26 cellular contexts compared by ENCODE assay signal in genomic region chr2:33289961-33290360, GRCh38.
A peak's percentile ranks its signal among the peaks of the same experiment; 100 is the strongest.
DNase-seq lines count a peak whose midpoint lies in the region; ATAC-seq and TF ChIP-seq lines count a peak whose summit lies in the region.
"Had no signal": no experiment of that assay in that cellular context is flagged by ENCODE, and none has a peak within 500 bp of the region (broad histone marks: within the 10 kb centered on the region; RNA-seq: fewer than 3 reads in every experiment).

No MANE protein-coding gene starts in this region.

- CTCF ChIA-PET in SK-N-SH (lab: Yijun Ruan, JAX), result no interaction called here

- H3K4me3 ChIP-seq in SK-N-SH (ENCODE audit: low read depth in 2 of 2, low read length in 1 of 2) (no peak overlapping the region), mesenchymal stem cell (ENCODE audit: insufficient read depth in 1 of 2, low read depth in 1 of 2, low read length in 2 of 2) (no peak overlapping the region), transverse colon (no peak overlapping the region)
- H3K4me3 ChIP-seq: colonic mucosa, lower lobe of right lung, neural progenitor cell, SJCRH30, upper lobe of right lung had no signal

- peak overlapping the region; percentile 72 to 89; a peak in 3 of 4 replicates for H3K27ac ChIP-seq in SK-N-SH (ENCODE audit: low read depth in 2 of 2, low read length in 1 of 2)
- peak overlapping the region; percentile 62 for H3K27ac ChIP-seq in VCaP
- no peak overlapping the region for H3K27ac ChIP-seq in mesenchymal stem cell (ENCODE audit: low read length, poor library complexity, severe bottlenecking)
- peak overlapping the region in 3 of 4 donors; percentile 70 to 72 (median 72) for H3K27ac ChIP-seq in transverse colon
- H3K27ac ChIP-seq: colonic mucosa, HL-60, lower lobe of right lung, neural progenitor cell, SJCRH30, upper lobe of right lung had no signal

- H3K36me3 ChIP-seq in SK-N-SH (replicated peaks in 1 of 2; ENCODE audit: control insufficient read depth in 1 of 2, insufficient read depth in 2 of 2, low read length in 1 of 2) (peaks cover 8 to 46% of the 10 kb centered on the region in 2 experiments), mesenchymal stem cell (ENCODE audit: control insufficient read depth in 1 of 2, insufficient read depth in 2 of 2, low read depth in 1 of 2, low read length in 2 of 2) (peaks cover 0 to 29% of the 10 kb centered on the region in 2 experiments), transverse colon (no peaks in the 10 kb centered on the region)
- H3K36me3 ChIP-seq: colonic mucosa, lower lobe of right lung, neural progenitor cell, upper lobe of right lung had no signal

- H4K8ac ChIP-seq in mesenchymal stem cell (ENCODE audit: low read length), result no peak overlapping the region

- no peaks in the 10 kb centered on the region for H3K9me2 ChIP-seq in SK-N-SH

- no peak overlapping the region for H2BK15ac ChIP-seq in mesenchymal stem cell (ENCODE audit: low read depth, poor library complexity, severe bottlenecking)

- POLR2A ChIA-PET in SK-N-SH (lab: Yijun Ruan, JAX), result no interaction called here

- H3K9ac ChIP-seq in SK-N-SH (peak overlapping the region; percentile 37; the same call in 1 of the 2 replicates), mesenchymal stem cell (ENCODE audit: low read length) (no peak overlapping the region)
- H3K9ac ChIP-seq: neural progenitor cell had no signal

- H2BK5ac ChIP-seq in mesenchymal stem cell (ENCODE audit: low read depth, low read length, poor library complexity, severe bottlenecking), result no peak overlapping the region

- H3K4ac ChIP-seq in mesenchymal stem cell (ENCODE audit: low read depth in 1 of 2, low read length in 2 of 2), result peak overlapping the region in 1 of 2 experiments; percentile 92

- DNase-seq in SK-N-SH, result no peak
- DNase-seq in mesenchymal stem cell, result peak; percentile 23
- DNase-seq in transverse colon, result no peak
- DNase-seq in NCI-H1105 (lab: John Stamatoyannopoulos, UW), result no peak
- no peak for DNase-seq in activated naive CD8-positive, alpha-beta T cell treated with anti-CD3 and anti-CD28 coated beads for 36 hours
- DNase-seq: activated CD8-positive, alpha-beta T cell treated with anti-CD3 and anti-CD28 coated beads, Interleukin-2, amount 10 ng/mL, durations not matched to agents 7 days and 5 days; activated effector memory CD4-positive, alpha-beta T cell treated with anti-CD3 and anti-CD28 coated beads, Interleukin-2, amount 50 U/mL, for 16 hours; activated T-cell treated with anti-CD3 and anti-CD28 coated beads for 4 hours; colonic mucosa; DND-41; HCEC 1CT; lower lobe of right lung; NCI-H1092; NCI-H2029; NCI-H524 treated with DMSO at 0.1 percent for 48 hours; NK-92 treated with Interleukin-12 subunit alpha and Interleukin-12 subunit beta, amount 100 ng/mL, for 24 hours; SJCRH30; T-helper 1 cell; upper lobe of right lung had no signal

- no peaks in the 10 kb centered on the region for H3K4me1 Mint-ChIP-seq in activated naive CD8-positive, alpha-beta T cell treated with anti-CD3 and anti-CD28 coated beads for 36 hours
- H3K4me1 Mint-ChIP-seq: neural progenitor cell had no signal

- H3K18ac ChIP-seq in mesenchymal stem cell (ENCODE audit: low read depth in 1 of 2, low read length in 2 of 2), result peak overlapping the region in 1 of 2 experiments; percentile 78

- no peak for TF ChIP-seq CTCF in SK-N-SH (IDR thresholded peaks at IDR 0.05)
- TF ChIP-seq CTCF in VCaP (conservative IDR thresholded peaks at IDR 0.05), result no peak
- TF ChIP-seq CTCF in transverse colon (IDR thresholded peaks at IDR 0.05), result no peak

- no peaks in the 10 kb centered on the region for H3K79me1 ChIP-seq in mesenchymal stem cell (replicated peaks; ENCODE audit: low read length, poor library complexity, severe bottlenecking)

- no peaks in the 10 kb centered on the region for H3K9me3 Mint-ChIP-seq in activated naive CD8-positive, alpha-beta T cell treated with anti-CD3 and anti-CD28 coated beads for 36 hours
- H3K9me3 Mint-ChIP-seq: neural progenitor cell had no signal

- peak overlapping the region in 1 of 2 experiments; percentile 83 for H2BK12ac ChIP-seq in mesenchymal stem cell (ENCODE audit: low read length in 2 of 2)

- peak overlapping the region in 1 of 2 experiments; percentile 59 for H3K14ac ChIP-seq in mesenchymal stem cell (ENCODE audit: low read length in 2 of 2)

- TF ChIP-seq POLR2A in transverse colon (IDR thresholded peaks at IDR 0.05), result no peak

- TF ChIP-seq RAD21 in SK-N-SH (IDR thresholded peaks at IDR 0.05; ENCODE audit: low read length), result no peak

- H3F3A ChIP-seq in SK-N-SH (replicated peaks; ENCODE audit: insufficient read depth), result peaks cover 66% of the 10 kb centered on the region

- H3K27me3 Mint-ChIP-seq in activated naive CD8-positive, alpha-beta T cell treated with anti-CD3 and anti-CD28 coated beads for 36 hours, result peaks cover 19% of the 10 kb centered on the region

- 70% methylated on average over 4 of the region's 4 CpGs for WGBS in SK-N-SH (ENCODE audit: low lambda C conversion rate)
- WGBS in mesenchymal stem cell, result 56% methylated on average over 4 of the region's 4 CpGs
- WGBS in transverse colon (ENCODE audit: low coverage in 1 of 2), 2 donors, result 80 to 86% methylated on average over 4 of the region's 4 CpGs

- no peak overlapping the region for H3K27ac Mint-ChIP-seq in activated naive CD8-positive, alpha-beta T cell treated with anti-CD3 and anti-CD28 coated beads for 36 hours
- H3K27ac Mint-ChIP-seq: activated CD8-positive, alpha-beta T cell treated with anti-CD3 and anti-CD28 coated beads, Interleukin-2, amount 10 ng/mL, durations not matched to agents 7 days and 5 days; neural progenitor cell had no signal

- intact Hi-C loops in transverse colon (cut with DNase I; ENCODE audit: low total_unique reads), result no loop called here

- H2AFZ ChIP-seq in SK-N-SH (ENCODE audit: low read depth) (no peak overlapping the region), mesenchymal stem cell (ENCODE audit: low read depth, low read length) (no peak overlapping the region)
- H2AFZ ChIP-seq: neural progenitor cell had no signal

- H3K4me3 Mint-ChIP-seq in activated naive CD8-positive, alpha-beta T cell treated with anti-CD3 and anti-CD28 coated beads for 36 hours, result no peak overlapping the region
- H3K4me3 Mint-ChIP-seq: activated CD8-positive, alpha-beta T cell treated with anti-CD3 and anti-CD28 coated beads, Interleukin-2, amount 10 ng/mL, durations not matched to agents 7 days and 5 days; neural progenitor cell had no signal

- peaks cover 9% of the 10 kb centered on the region; the same call in 1 of the 2 replicates for H3K79me2 ChIP-seq in SK-N-SH (ENCODE audit: insufficient read depth)

- no peak overlapping the region for H4K91ac ChIP-seq in mesenchymal stem cell (ENCODE audit: low read length)

- ATAC-seq in SK-N-SH treated with all-trans-retinoic acid at 6 μM for 48 hours (no peak), HG02623 (IDR thresholded peaks at IDR 0.05; ENCODE audit: unreplicated experiment) (no peak)
- ATAC-seq: activated CD4-positive, CD25-positive, alpha-beta regulatory T cell treated with anti-CD3 and anti-CD28 coated beads, Interleukin-2, amount 50 U/mL, for 24 hours; activated CD8-positive, alpha-beta T cell treated with anti-CD3 and anti-CD28 coated beads, Interleukin-2, amount 10 ng/mL, durations not matched to agents 7 days and 5 days; HepG2; lower lobe of right lung; upper lobe of right lung had no signal

- H3K9me3 ChIP-seq in SK-N-SH, result no peaks in the 10 kb centered on the region
- H3K9me3 ChIP-seq in mesenchymal stem cell (ENCODE audit: control insufficient read depth, low read length), result no peaks in the 10 kb centered on the region
- H3K9me3 ChIP-seq in transverse colon, result no peaks in the 10 kb centered on the region
- H3K9me3 ChIP-seq: colonic mucosa, lower lobe of right lung, SJCRH30, upper lobe of right lung had no signal

- no peak for TF ChIP-seq EP300 in SK-N-SH (IDR thresholded peaks at IDR 0.05; ENCODE audit: borderline replicate concordance in 1 of 2, low read depth in 1 of 2, low read length in 1 of 2)
- no peak for TF ChIP-seq EP300 in transverse colon (IDR thresholded peaks at IDR 0.05; ENCODE audit: low read depth)

- no peak overlapping the region for H3K23ac ChIP-seq in mesenchymal stem cell (ENCODE audit: low read length in 2 of 2)

- no peaks in the 10 kb centered on the region for H3K27me3 ChIP-seq in SK-N-SH (ENCODE audit: insufficient read depth)
- H3K27me3 ChIP-seq in mesenchymal stem cell (ENCODE audit: control insufficient read depth in 1 of 2, insufficient read depth in 1 of 2, low read length in 2 of 2), result no peaks in the 10 kb centered on the region
- no peaks in the 10 kb centered on the region for H3K27me3 ChIP-seq in transverse colon
- H3K27me3 ChIP-seq: colonic mucosa, neural progenitor cell, SJCRH30, upper lobe of right lung had no signal

- H3K36me3 Mint-ChIP-seq in activated naive CD8-positive, alpha-beta T cell treated with anti-CD3 and anti-CD28 coated beads for 36 hours, result no peaks in the 10 kb centered on the region

- no peak overlapping the region for H2AK5ac ChIP-seq in mesenchymal stem cell (ENCODE audit: low read length, severe bottlenecking)

- H3K4me2 ChIP-seq in SK-N-SH (peak overlapping the region; percentile 59; the same call in 1 of the 2 replicates), mesenchymal stem cell (ENCODE audit: low read length, poor library complexity, severe bottlenecking) (no peak overlapping the region)
- H3K4me2 ChIP-seq: neural progenitor cell had no signal

- in situ Hi-C loops in transverse colon (cut with MboI; ENCODE audit: low pct_ligation_motif_present in 1 of 4, low pct_unique_long_range_greater_than_20kb in 1 of 4, low sequenced_read_pairs in 3 of 4), result no loop called here

- H2BK120ac ChIP-seq in mesenchymal stem cell (ENCODE audit: low read depth, low read length), result no peak overlapping the region

- no peaks in the 10 kb centered on the region for H4K20me1 ChIP-seq in SK-N-SH (ENCODE audit: insufficient read depth)

- peaks cover 2 to 17% of the 10 kb centered on the region in 2 experiments; a peak in 3 of 4 replicates for H3K4me1 ChIP-seq in SK-N-SH (ENCODE audit: control insufficient read depth in 1 of 2, insufficient read depth in 2 of 2, low read depth in 1 of 2, low read length in 1 of 2)
- peaks cover 1% of the 10 kb centered on the region for H3K4me1 ChIP-seq in mesenchymal stem cell (ENCODE audit: control insufficient read depth, insufficient read depth, low read depth, low read length)
- peaks cover 4 to 29% (median 10%) of the 10 kb centered on the region in 4 donors for H3K4me1 ChIP-seq in transverse colon
- H3K4me1 ChIP-seq: colonic mucosa, neural progenitor cell had no signal

TF ChIP-seq in SK-N-SH, 30 proteins besides CTCF, POLR2A, EP300 and RAD21:
- no peak for TF ChIP-seq RFX5 (IDR thresholded peaks at IDR 0.05; ENCODE audit: low read length)
- TF ChIP-seq FOSL2 (IDR thresholded peaks at IDR 0.05; ENCODE audit: borderline replicate concordance, low read depth), result no peak
TF ChIP-seq in SK-N-SH: peak in this region for 0.

TF ChIP-seq in SK-N-SH treated with all-trans-retinoic acid at 6 μM for 48 hours, 23 proteins besides CTCF, POLR2A, EP300 and RAD21 (continues in another document):
- no peak for TF ChIP-seq ESRRG (CRISPR knock-in tag; IDR thresholded peaks at IDR 0.05)
